24 cellular contexts compared by ENCODE assay signal in genomic region chr6:55379486-55379885, GRCh38. TPM values are rescaled to one million over a fixed set of nuclear protein-coding genes. Genes with fewer than 3 reads are reported as not detected.
"Had no signal": no experiment of that assay in that cellular context is flagged by ENCODE, and none has a peak within 500 bp of the region (broad histone marks: within the 10 kb centered on the region; RNA-seq: fewer than 3 reads in every experiment).

No MANE protein-coding gene starts in this region.

- H3K27ac Mint-ChIP-seq: immature natural killer cell; naive thymus-derived CD8-positive, alpha-beta T cell; stimulated activated effector memory CD8-positive, alpha-beta T cell treated with anti-CD3 and anti-CD28 coated beads, Interleukin-12 subunit alpha, Interleukin-12 subunit beta, amount 100 ng/mL, for 72 hours; type B pancreatic cell had no signal

- H3K4me3 Mint-ChIP-seq: immature natural killer cell; naive thymus-derived CD8-positive, alpha-beta T cell; stimulated activated effector memory CD8-positive, alpha-beta T cell treated with anti-CD3 and anti-CD28 coated beads, Interleukin-12 subunit alpha, Interleukin-12 subunit beta, amount 100 ng/mL, for 72 hours; type B pancreatic cell had no signal

- H3K9me3 ChIP-seq: mucosa of descending colon, thyroid gland had no signal

- H3K4me3 ChIP-seq: lung, mucosa of descending colon, smooth muscle cell, suprapubic skin, thyroid gland had no signal

- H3K27me3 ChIP-seq: suprapubic skin, thyroid gland had no signal

- H3K27ac ChIP-seq: foreskin keratinocyte, suprapubic skin, thyroid gland had no signal

- H3K27me3 Mint-ChIP-seq: naive thymus-derived CD8-positive, alpha-beta T cell had no signal

- ATAC-seq: esophagus mucosa; foreskin keratinocyte; left cardiac atrium; left ventricle myocardium superior; mucosa of descending colon; naive thymus-derived CD8-positive, alpha-beta T cell; right cardiac atrium; stimulated activated effector memory CD8-positive, alpha-beta T cell treated with anti-CD3 and anti-CD28 coated beads, Interleukin-12 subunit alpha, Interleukin-12 subunit beta, amount 100 ng/mL, for 72 hours; stimulated activated naive CD8-positive, alpha-beta T cell treated with anti-CD3 and anti-CD28 coated beads, Interleukin-15, Interleukin-2, amounts not matched to agents 100 U/mL and 50 U/mL, for 24 hours had no signal

- H3K4me1 ChIP-seq: foreskin keratinocyte, suprapubic skin, thyroid gland had no signal

- H3K36me3 ChIP-seq: suprapubic skin, thyroid gland had no signal

- H3K4me1 Mint-ChIP-seq: immature natural killer cell; naive thymus-derived CD8-positive, alpha-beta T cell; stimulated activated effector memory CD8-positive, alpha-beta T cell treated with anti-CD3 and anti-CD28 coated beads, Interleukin-12 subunit alpha, Interleukin-12 subunit beta, amount 100 ng/mL, for 72 hours had no signal

- H3K36me3 Mint-ChIP-seq: immature natural killer cell; naive thymus-derived CD8-positive, alpha-beta T cell; stimulated activated effector memory CD8-positive, alpha-beta T cell treated with anti-CD3 and anti-CD28 coated beads, Interleukin-12 subunit alpha, Interleukin-12 subunit beta, amount 100 ng/mL, for 72 hours; type B pancreatic cell had no signal

- DNase-seq: effector memory CD4-positive, alpha-beta T cell; immature natural killer cell; kidney; left cardiac atrium; left ventricle myocardium superior; mesendoderm; mucosa of descending colon; naive thymus-derived CD8-positive, alpha-beta T cell; posterior cingulate gyrus; right cardiac atrium; stimulated activated CD4-positive, alpha-beta T cell treated with anti-CD3 and anti-CD28 coated beads, Interleukin-4, amount 100 ng/mL, for 1 hour; stimulated activated CD8-positive, alpha-beta memory T cell treated with anti-CD3 and anti-CD28 coated beads, Interleukin-4, amount 100 ng/mL, for 48 hours; stimulated activated naive CD8-positive, alpha-beta T cell treated with anti-CD3 and anti-CD28 coated beads, Interleukin-15, Interleukin-2, amounts not matched to agents 100 U/mL and 50 U/mL, for 24 hours; thyroid gland had no signal

- H3K4me2 ChIP-seq: smooth muscle cell had no signal

- H3K9me3 Mint-ChIP-seq: type B pancreatic cell had no signal

- FAIRE-seq: endometrium, kidney had no signal

RNA-seq across cellular contexts. Expression of gene GFRAL, which starts 52.2 kb away (rescaled TPM):
- total RNA-seq: esophagus mucosa; foreskin keratinocyte; kidney; left cardiac atrium; left ventricle myocardium superior; lung; mucosa of descending colon; naive thymus-derived CD8-positive, alpha-beta T cell; osteocyte; pulmonary artery endothelial cell; right cardiac atrium; smooth muscle cell; suprapubic skin; thyroid gland had no signal
